In genomic region chr10:19970707-19971106, GRCh38 we compare ENCODE assay signal across 20 cellular contexts.
DNase-seq lines count a peak whose midpoint lies in the region; ATAC-seq and TF ChIP-seq lines count a peak whose summit lies in the region.
"Had no signal": no experiment of that assay in that cellular context is flagged by ENCODE, and none has a peak within 500 bp of the region (broad histone marks: within the 10 kb centered on the region; RNA-seq: fewer than 3 reads in every experiment).

No MANE protein-coding gene starts in this region.

- no peak overlapping the region for H3K27ac Mint-ChIP-seq in nephron progenitor cell
- H3K27ac Mint-ChIP-seq in stimulated activated memory B cell treated with anti-CD40 and anti-IgM and Interleukin-4, amounts not matched to agents 10 μg/mL and 1 μg/mL and 100 μg/mL, for 72 hours, result no peak overlapping the region
- H3K27ac Mint-ChIP-seq: CD8-positive, alpha-beta memory T cell had no signal

- no peaks in the 10 kb centered on the region for H3K9me3 ChIP-seq in SK-N-MC (ENCODE audit: low read depth, low read length)

- DNase-seq in SK-N-MC (ENCODE audit: low read depth, low spot score) (no peak), choroid plexus epithelial cell (ENCODE audit: low read depth) (peak; percentile 39), left ventricle myocardium superior (no peak), skeletal muscle cell (ENCODE audit: low read depth) (peak; percentile 33), cerebellar nuclear complex (lab: John Stamatoyannopoulos, UW) (no peak), nephron progenitor cell (no peak), Ammon's horn (ENCODE audit: low spot score) (no peak)
- DNase-seq: CD8-positive, alpha-beta memory T cell; DND-41; GDM1; GM23248; NCI-H1048; NCI-H146; NCI-H2107; NCI-H345; PC-9 had no signal

- intact Hi-C loops in left ventricle myocardium superior (cut with micrococcal nuclease), result no loop called here

- H3K4me1 Mint-ChIP-seq in nephron progenitor cell, result peaks cover 28% of the 10 kb centered on the region
- H3K4me1 Mint-ChIP-seq in stimulated activated memory B cell treated with anti-CD40 and anti-IgM and Interleukin-4, amounts not matched to agents 10 μg/mL and 1 μg/mL and 100 μg/mL, for 72 hours, result no peaks in the 10 kb centered on the region
- H3K4me1 Mint-ChIP-seq: CD8-positive, alpha-beta memory T cell had no signal

- H3K4me3 Mint-ChIP-seq in nephron progenitor cell, result no peak overlapping the region
- no peak overlapping the region for H3K4me3 Mint-ChIP-seq in stimulated activated memory B cell treated with anti-CD40 and anti-IgM and Interleukin-4, amounts not matched to agents 10 μg/mL and 1 μg/mL and 100 μg/mL, for 72 hours
- H3K4me3 Mint-ChIP-seq: CD8-positive, alpha-beta memory T cell had no signal

- H3K36me3 ChIP-seq in SK-N-MC (ENCODE audit: insufficient read depth, low read length), result no peaks in the 10 kb centered on the region

- ATAC-seq in left ventricle myocardium superior, result peak; percentile 88
- no peak for ATAC-seq in stimulated activated memory B cell treated with anti-CD40 and anti-IgM and Interleukin-4, amounts not matched to agents 10 μg/mL and 1 μg/mL and 100 μg/mL, for 72 hours
- ATAC-seq: HCT116, K562 had no signal

- peaks cover 10% of the 10 kb centered on the region for H3K36me3 Mint-ChIP-seq in nephron progenitor cell (ENCODE audit: low read depth)
- H3K36me3 Mint-ChIP-seq in stimulated activated memory B cell treated with anti-CD40 and anti-IgM and Interleukin-4, amounts not matched to agents 10 μg/mL and 1 μg/mL and 100 μg/mL, for 72 hours, result no peaks in the 10 kb centered on the region
- H3K36me3 Mint-ChIP-seq: CD8-positive, alpha-beta memory T cell had no signal

- TF ChIP-seq CTCF in choroid plexus epithelial cell (conservative IDR thresholded peaks at IDR 0.05; ENCODE audit: low read depth, low read length) (no peak), nephron progenitor cell (IDR thresholded peaks at IDR 0.05) (no peak)

- H3K27me3 Mint-ChIP-seq in nephron progenitor cell (ENCODE audit: low read depth, poor library complexity), result no peaks in the 10 kb centered on the region
- no peaks in the 10 kb centered on the region for H3K27me3 Mint-ChIP-seq in stimulated activated memory B cell treated with anti-CD40 and anti-IgM and Interleukin-4, amounts not matched to agents 10 μg/mL and 1 μg/mL and 100 μg/mL, for 72 hours
- H3K27me3 Mint-ChIP-seq: CD8-positive, alpha-beta memory T cell had no signal

- peak overlapping the region; percentile 36; the same call in 1 of the 2 replicates for H3K27ac ChIP-seq in SK-N-MC
- H3K27ac ChIP-seq: GM23248, HL-60, PC-9 had no signal

- no peaks in the 10 kb centered on the region for H3K9me3 Mint-ChIP-seq in nephron progenitor cell
- peaks cover 5% of the 10 kb centered on the region for H3K9me3 Mint-ChIP-seq in stimulated activated memory B cell treated with anti-CD40 and anti-IgM and Interleukin-4, amounts not matched to agents 10 μg/mL and 1 μg/mL and 100 μg/mL, for 72 hours

- no peak overlapping the region for H3K9ac ChIP-seq in SK-N-MC (ENCODE audit: insufficient read length)
- H3K9ac ChIP-seq: GM23248 had no signal

- no peak overlapping the region for H3K4me3 ChIP-seq in SK-N-MC
- H3K4me3 ChIP-seq in choroid plexus epithelial cell (ENCODE audit: low read depth, low read length), result no peak overlapping the region
- no peak overlapping the region for H3K4me3 ChIP-seq in skeletal muscle cell (ENCODE audit: low read depth, low read length)
- H3K4me3 ChIP-seq: GM23248, K562, PC-9 had no signal

Comparison
In these comparisons a context has a peak if more than half of its experiments do, and no peak if none do; other contexts are left out.
1. DNase-seq: peak in choroid plexus epithelial cell (single experiment) and skeletal muscle cell (single experiment); none in SK-N-MC (single experiment), left ventricle myocardium superior (single experiment), cerebellar nuclear complex (0 of 2), nephron progenitor cell (single experiment) and Ammon's horn (single experiment).